ENCODE assay signal across 14 cellular contexts in the genomic region with DNA sequence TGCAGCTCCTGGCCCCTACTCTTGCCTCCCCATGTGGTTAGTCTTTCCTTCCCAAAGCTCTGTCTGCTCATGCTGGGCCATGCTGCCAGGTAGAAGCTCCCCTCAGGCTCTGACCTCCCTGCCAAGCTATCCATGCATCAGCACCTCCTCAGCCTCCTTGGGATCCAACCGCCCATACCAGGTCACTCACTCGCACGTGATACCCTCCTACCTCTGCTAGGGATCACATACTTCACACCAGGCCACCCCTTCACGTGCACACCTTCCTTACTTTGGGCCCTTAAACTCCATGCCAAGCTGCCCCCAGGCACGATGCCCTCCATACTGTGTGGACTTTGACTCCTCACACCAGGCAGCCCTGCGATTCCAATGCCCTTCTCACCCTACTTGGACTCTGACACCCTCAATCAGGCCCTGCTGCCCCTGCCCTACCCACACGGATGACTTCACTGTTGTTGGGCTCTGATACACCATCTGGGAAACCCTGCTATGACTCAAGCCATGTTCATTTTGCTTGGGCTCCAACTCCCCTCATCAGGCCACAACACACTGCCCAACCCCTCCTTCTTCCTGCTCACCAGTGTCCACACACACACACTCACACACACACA. TPM values are rescaled to one million over a fixed set of nuclear protein-coding genes. Genes with fewer than 3 reads are reported as not detected.
DNase-seq lines count a peak whose midpoint lies in the region; ATAC-seq and TF ChIP-seq lines count a peak whose summit lies in the region.
"Had no signal": no experiment of that assay in that cellular context is flagged by ENCODE, and none has a peak within 500 bp of the region (broad histone marks: within the 10 kb centered on the region; RNA-seq: fewer than 3 reads in every experiment).

No MANE protein-coding gene starts in this region.

- CTCF ChIA-PET in RWPE1 (lab: Yijun Ruan, JAX), result interaction anchor here (0.6 kb wide), 1 partner anchor 11 kb away, joined by 3 read pairs; no protein-coding TSS in a partner anchor

- POLR2A ChIA-PET in RWPE1 (lab: Yijun Ruan, JAX; ENCODE audit: low non-redundant PET), result no interaction called here

- no peak for TF ChIP-seq CTCF in RWPE1 (conservative IDR thresholded peaks at IDR 0.05; ENCODE audit: low read depth)

- no peak overlapping the region for H3K27ac ChIP-seq in RWPE1
- H3K27ac ChIP-seq: left ventricle myocardium inferior had no signal

- DNase-seq in GM04504 (ENCODE audit: low read depth) (peak; percentile 17), RWPE1 (ENCODE audit: low spot score) (peak; percentile 40), fibroblast of peridontal ligament (ENCODE audit: extremely low read depth) (peak; percentile 41), non-pigmented ciliary epithelial cell (ENCODE audit: low read depth) (peak; percentile 30), sciatic nerve (ENCODE audit: low spot score) (no peak), islet precursor cell (no peak)
- DNase-seq: glutamatergic neuron, Kasumi-1, left ventricle myocardium inferior, NCI-H2029, nephron progenitor cell had no signal

- intact Hi-C loops in sciatic nerve (cut with DNase I), result no loop called here

- ATAC-seq in sciatic nerve, result no peak
- ATAC-seq in GM18909 (IDR thresholded peaks at IDR 0.05; ENCODE audit: poor library complexity, unreplicated experiment), result no peak
- ATAC-seq in GM21390 (IDR thresholded peaks at IDR 0.05; ENCODE audit: unreplicated experiment), result no peak
- ATAC-seq: activated CD4-positive, CD25-positive, alpha-beta regulatory T cell treated with anti-CD3 and anti-CD28 coated beads, Interleukin-2, amount 50 U/mL, for 24 hours had no signal

RNA-seq across cellular contexts. Expression of a gene that starts 34.1 kb away (rescaled TPM):
- total RNA-seq in sciatic nerve, result 20.1 TPM

RNA-seq across cellular contexts. Expression of a gene that starts 40.3 kb away (rescaled TPM):
- 43.5 TPM for total RNA-seq in sciatic nerve

Comparison
In these comparisons a context has a peak if more than half of its experiments do, and no peak if none do; other contexts are left out.
1. DNase-seq: peak in GM04504 (single experiment), RWPE1 (single experiment), fibroblast of peridontal ligament (single experiment) and non-pigmented ciliary epithelial cell (single experiment); none in sciatic nerve (single experiment) and islet precursor cell (single experiment).